ENCODE assay signal across 23 cellular contexts in genomic region chr5:127673401-127673800, GRCh38. TPM values are rescaled to one million over a fixed set of nuclear protein-coding genes. Genes with fewer than 3 reads are reported as not detected.
"Had no signal": no experiment of that assay in that cellular context is flagged by ENCODE, and none has a peak within 500 bp of the region (broad histone marks: within the 10 kb centered on the region; RNA-seq: fewer than 3 reads in every experiment).

No MANE protein-coding gene starts in this region.

- H3K27me3 ChIP-seq: colonic mucosa, sigmoid colon, thyroid gland had no signal

- H3K27ac ChIP-seq: colonic mucosa, prostate gland, thyroid gland had no signal

- DNase-seq: activated CD4-positive, alpha-beta memory T cell treated with anti-CD3 and anti-CD28 coated beads, Interleukin-2, amount 10 ng/mL, durations not matched to agents 7 days and 5 days; activated CD4-positive, alpha-beta T cell treated with anti-CD3 and anti-CD28 coated beads for 4 hours; activated naive CD4-positive, alpha-beta T cell treated with anti-CD3 and anti-CD28 coated beads, Interleukin-2, amount 10 ng/mL, durations not matched to agents 7 days and 5 days; activated T-cell treated with anti-CD3 and anti-CD28 coated beads, Interleukin-2, amount 50 U/mL, for 24 hours; colonic mucosa; head of caudate nucleus; sigmoid colon; T-helper 17 cell; thyroid gland had no signal

- H3K4me1 ChIP-seq: colonic mucosa, prostate gland, thyroid gland had no signal

- H3K4me3 ChIP-seq: colonic mucosa, prostate gland, sigmoid colon, thyroid gland had no signal

- H3K36me3 ChIP-seq: colonic mucosa, prostate gland, sigmoid colon, thyroid gland had no signal

- FAIRE-seq: endometrium, frontal cortex, TTC549 had no signal

- H3K9me3 ChIP-seq: colonic mucosa, prostate gland, sigmoid colon, thyroid gland had no signal

- ATAC-seq: stimulated activated effector memory CD8-positive, alpha-beta T cell treated with anti-CD3 and anti-CD28 coated beads, Interleukin-12 subunit alpha, Interleukin-12 subunit beta, amount 100 ng/mL, for 72 hours; T-helper 17 cell; WTC11 had no signal

RNA-seq across cellular contexts. Expression of gene CTXN3, which starts 24.5 kb away (rescaled TPM):
- total RNA-seq: activated CD4-positive, alpha-beta memory T cell treated with anti-CD3 and anti-CD28 coated beads, Interleukin-2, amount 10 ng/mL, durations not matched to agents 7 days and 5 days; cardiac septum; colonic mucosa; lower leg skin; mesothelial cell of epicardium; neural crest cell; osteoblast; prostate gland; sigmoid colon; T-helper 17 cell; thyroid gland; WTC11 had no signal
- polyA plus RNA-seq: adipose tissue, sigmoid colon had no signal

RNA-seq across cellular contexts. Expression of gene CCDC192, which starts 29.8 kb away (rescaled TPM):
- total RNA-seq: activated CD4-positive, alpha-beta memory T cell treated with anti-CD3 and anti-CD28 coated beads, Interleukin-2, amount 10 ng/mL, durations not matched to agents 7 days and 5 days; cardiac septum; colonic mucosa; frontal cortex; lower leg skin; osteoblast; prostate gland; urinary bladder had no signal
- polyA plus RNA-seq: esophagus had no signal
